9 cellular contexts compared by ENCODE assay signal in the genomic region with DNA sequence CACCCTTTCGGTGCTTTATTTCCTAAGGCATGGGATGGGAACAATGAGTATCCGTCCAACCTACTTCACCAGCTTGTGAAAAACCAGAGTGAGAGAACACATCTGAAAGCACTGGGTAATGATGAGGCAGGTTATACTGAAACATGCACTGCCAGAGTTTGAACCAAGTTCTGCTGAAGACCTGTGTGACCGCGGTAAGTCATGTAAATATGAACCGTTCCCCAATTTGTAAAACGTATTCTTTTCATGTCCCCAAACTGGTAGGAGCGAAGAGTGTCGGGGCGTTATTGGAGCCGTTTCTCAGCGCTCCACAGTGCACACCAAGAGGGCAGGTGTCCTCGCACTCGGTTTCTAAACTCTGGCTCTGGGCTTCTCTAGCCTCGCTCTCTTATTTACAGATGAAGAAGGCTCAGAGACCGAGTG. TPM values are rescaled to one million over a fixed set of nuclear protein-coding genes. Genes with fewer than 3 reads are reported as not detected.
A peak's percentile ranks its signal among the peaks of the same experiment; 100 is the strongest.
DNase-seq lines count a peak whose midpoint lies in the region; ATAC-seq, FAIRE-seq and TF ChIP-seq lines count a peak whose summit lies in the region.
"Had no signal": no experiment of that assay in that cellular context is flagged by ENCODE, and none has a peak within 500 bp of the region (broad histone marks: within the 10 kb centered on the region; RNA-seq: fewer than 3 reads in every experiment).

No MANE protein-coding gene starts in this region.

- no peaks in the 10 kb centered on the region for H3K27me3 ChIP-seq in SK-N-SH (ENCODE audit: insufficient read depth)

- no peak for FAIRE-seq in GM19239 (lab: Jason Lieb, UNC)

- H3K4me2 ChIP-seq in SK-N-SH, result peak overlapping the region; percentile 55; the same call in 1 of the 2 replicates

- no peak for TF ChIP-seq CTCF in SK-N-SH (IDR thresholded peaks at IDR 0.05)

- H3K9me3 ChIP-seq in SK-N-SH, result no peaks in the 10 kb centered on the region

- no peak overlapping the region; the same call in 1 of the 2 replicates for H3K9ac ChIP-seq in SK-N-SH

- peak; percentile 1 for ATAC-seq in GM21367 (IDR thresholded peaks at IDR 0.05; ENCODE audit: unreplicated experiment)
- ATAC-seq in left cardiac atrium, result peak; percentile 13 to 30

- intact Hi-C loops in left cardiac atrium (cut with DNase I), result loop anchor here in 1 of 2 donors (5.0 kb wide), 1 partner anchor 146 kb away; the partner anchor contains the start of gene PABPN1

- H3K79me2 ChIP-seq in SK-N-SH (ENCODE audit: insufficient read depth), result peaks cover 30% of the 10 kb centered on the region

- TF ChIP-seq EP300 in SK-N-SH (IDR thresholded peaks at IDR 0.05; ENCODE audit: borderline replicate concordance in 1 of 2, low read depth in 1 of 2, low read length in 1 of 2), result no peak

- peaks cover 18 to 29% of the 10 kb centered on the region in 2 experiments for H3K36me3 ChIP-seq in SK-N-SH (replicated peaks in 1 of 2; ENCODE audit: control insufficient read depth in 1 of 2, insufficient read depth in 2 of 2, low read length in 1 of 2)

- POLR2A ChIA-PET in SK-N-SH (lab: Yijun Ruan, JAX), result no interaction called here

- peaks cover 0 to 7% of the 10 kb centered on the region in 2 experiments; a peak in 2 of 4 replicates for H3K4me1 ChIP-seq in SK-N-SH (ENCODE audit: control insufficient read depth in 1 of 2, insufficient read depth in 2 of 2, low read depth in 1 of 2, low read length in 1 of 2)

- H3K9me2 ChIP-seq in SK-N-SH, result no peaks in the 10 kb centered on the region

- peak overlapping the region; percentile 42 to 88 for H3K27ac ChIP-seq in SK-N-SH (ENCODE audit: low read depth in 2 of 2, low read length in 1 of 2)
- H3K27ac ChIP-seq in skin epidermis, result peak overlapping the region in 19 of 21 experiments; percentile 18 to 92 (median 68)

- CTCF ChIA-PET in SK-N-SH (lab: Yijun Ruan, JAX), result interaction anchor here (0.6 to 26.4 kb wide), 16 partner anchors 9 to 161 kb away, joined by 3 to 785 read pairs (median 4); partner anchors contain the start of genes AP1G2, PABPN1 and THTPA

- WGBS in SK-N-SH (ENCODE audit: low lambda C conversion rate), result 71% methylated on average over 15 of the region's 15 CpGs

- H3K4me3 ChIP-seq in SK-N-SH (ENCODE audit: low read depth in 2 of 2, low read length in 1 of 2), result peak overlapping the region; percentile 37 to 46; a peak in 3 of 4 replicates
- peak overlapping the region; percentile 30 to 95 (median 67) for H3K4me3 ChIP-seq in skin epidermis

- H4K20me1 ChIP-seq in SK-N-SH (ENCODE audit: insufficient read depth), result no peaks in the 10 kb centered on the region

- TF ChIP-seq RAD21 in SK-N-SH (IDR thresholded peaks at IDR 0.05; ENCODE audit: low read length), result no peak

- peak overlapping the region; percentile 97 for H2AFZ ChIP-seq in SK-N-SH (ENCODE audit: low read depth)

- DNase-seq in SK-N-SH (no peak), left cardiac atrium (no peak), GM19239 (ENCODE audit: insufficient read length, low spot score) (no peak), hippocampal formation (lab: John Stamatoyannopoulos, UW) (no peak), SW 1271 (lab: John Stamatoyannopoulos, UW) (no peak)
- DNase-seq in activated CD8-positive, alpha-beta memory T cell treated with anti-CD3 and anti-CD28 coated beads, Interleukin-2, amount 50 U/mL, for 4 hours, result no peak

- H3F3A ChIP-seq in SK-N-SH (replicated peaks; ENCODE audit: insufficient read depth), result peaks cover 5% of the 10 kb centered on the region

TF ChIP-seq in SK-N-SH, 30 proteins besides CTCF, POLR2A, EP300 and RAD21:
- TF ChIP-seq ELF1 (IDR thresholded peaks at IDR 0.05) (no peak), YY1 (IDR thresholded peaks at IDR 0.05; ENCODE audit: low read depth) (no peak), POLR2AphosphoS5 (IDR thresholded peaks at IDR 0.05; ENCODE audit: low read depth, low read length) (no peak)

RNA-seq across cellular contexts. Expression of gene NGDN, which starts 0.8 kb away (rescaled TPM):
- polyA plus RNA-seq in SK-N-SH (2012; rRNA removed), result 64.3 and 85.9 TPM in 2 replicates
- polyA plus RNA-seq in SK-N-SH (2012; cell fraction: cytosol; rRNA removed), result 76.1 and 82.9 TPM in 2 replicates
- 65.1 and 116 TPM in 2 replicates for polyA plus RNA-seq in SK-N-SH (2012; cell fraction: nucleus; rRNA removed)
- 10 to 100 TPM; 20.1 to 23.6 TPM for total RNA-seq in left cardiac atrium

RNA-seq across cellular contexts. Expression of gene MYH7, which starts 33.3 kb away (rescaled TPM):
- polyA plus RNA-seq in SK-N-SH (2012; rRNA removed), result not detected in 2 replicates
- not detected in 2 replicates for polyA plus RNA-seq in SK-N-SH (2012; cell fraction: cytosol; rRNA removed)
- not detected in 2 replicates for polyA plus RNA-seq in SK-N-SH (2012; cell fraction: nucleus; rRNA removed)
- total RNA-seq in left cardiac atrium, result 100 to 1,000 TPM; 175 to 201 TPM
- total RNA-seq: osteocyte had no signal
